ENCODE assay signal across 20 cellular contexts in genomic region chr5:89228355-89228754, GRCh38.
DNase-seq lines count a peak whose midpoint lies in the region; ATAC-seq, FAIRE-seq and TF ChIP-seq lines count a peak whose summit lies in the region.
"Had no signal": no experiment of that assay in that cellular context is flagged by ENCODE, and none has a peak within 500 bp of the region (broad histone marks: within the 10 kb centered on the region; RNA-seq: fewer than 3 reads in every experiment).

No MANE protein-coding gene starts in this region.

- H3K9ac ChIP-seq in astrocyte (ENCODE audit: low read length) (no peak overlapping the region), trophoblast cell (ENCODE audit: low read length) (no peak overlapping the region)
- H3K9ac ChIP-seq: BLaER1 had no signal

- no peak for TF ChIP-seq CTCF in GM12864 (IDR thresholded peaks at IDR 0.05; ENCODE audit: low read depth, low read length, missing control alignments)
- no peak for TF ChIP-seq CTCF in astrocyte (IDR thresholded peaks at IDR 0.05; ENCODE audit: insufficient read depth, low read depth, low read length)

- peak; percentile 62 for FAIRE-seq in GM12892 (lab: Jason Lieb, UNC)
- peak; percentile 29 for FAIRE-seq in astrocyte (lab: Jason Lieb, UNC)
- FAIRE-seq: G401.6, GM18507 had no signal

- H4K20me1 ChIP-seq in astrocyte (ENCODE audit: insufficient read depth, low read length): no peaks in the 10 kb centered on the region
- H4K20me1 ChIP-seq: BLaER1 had no signal

- peak; percentile 25 for DNase-seq in GM12864 (ENCODE audit: low read depth)
- no peak for DNase-seq in GM12892 (ENCODE audit: insufficient read length)
- DNase-seq in astrocyte (ENCODE audit: low read depth): no peak
- no peak for DNase-seq in NCI-H345 treated with DMSO at 0.1 percent for 48 hours (lab: John Stamatoyannopoulos, UW; ENCODE audit: unreplicated experiment)
- DNase-seq in trophoblast cell: no peak
- DNase-seq in NCI-H1930 (lab: John Stamatoyannopoulos, UW): no peak
- DNase-seq: Caco-2; CD4-positive, CD25-positive, alpha-beta regulatory T cell; CD8-positive, alpha-beta T cell; DMS153; DND-41; H9 had no signal

- H3K36me3 Mint-ChIP-seq in astrocyte (ENCODE audit: low read depth, unreplicated experiment): no peaks in the 10 kb centered on the region
- H3K36me3 Mint-ChIP-seq in stimulated activated memory B cell treated with anti-CD40 and anti-IgM and Interleukin-4, amounts not matched to agents 10 μg/mL and 1 μg/mL and 100 μg/mL, for 72 hours: peaks cover 9% of the 10 kb centered on the region
- H3K36me3 Mint-ChIP-seq: CD4-positive, CD25-positive, alpha-beta regulatory T cell; CD8-positive, alpha-beta T cell had no signal

- H3K4me1 ChIP-seq in astrocyte (ENCODE audit: insufficient read depth, low read length) (no peaks in the 10 kb centered on the region), trophoblast cell (ENCODE audit: control insufficient read depth in 1 of 2, insufficient read depth in 2 of 2, low read length in 2 of 2) (no peaks in the 10 kb centered on the region)
- H3K4me1 ChIP-seq: BLaER1, Caco-2 had no signal

- H3K9me3 ChIP-seq in astrocyte (ENCODE audit: insufficient read depth, low read depth, low read length) (no peaks in the 10 kb centered on the region), trophoblast cell (ENCODE audit: insufficient read depth, low read depth, low read length) (no peaks in the 10 kb centered on the region)
- H3K9me3 ChIP-seq: Caco-2 had no signal

- no peak overlapping the region for H2BK120ac ChIP-seq in trophoblast cell (ENCODE audit: insufficient read depth, low read length, poor library complexity)

- WGBS in trophoblast cell (ENCODE audit: extremely low coverage, insufficient coverage, insufficient read length): no CpG with 5 or more reads among the region's 1 CpG

- no peak overlapping the region for H4K8ac ChIP-seq in trophoblast cell (ENCODE audit: low read depth, low read length)

- H3K18ac ChIP-seq in trophoblast cell (ENCODE audit: low read length): no peak overlapping the region

- H2AFZ ChIP-seq in astrocyte (ENCODE audit: low read depth, low read length): no peak overlapping the region
- no peak overlapping the region for H2AFZ ChIP-seq in trophoblast cell (ENCODE audit: insufficient read depth, low read length, poor library complexity)
- H2AFZ ChIP-seq: GM23338 had no signal

- H4K12ac ChIP-seq in trophoblast cell (ENCODE audit: low read depth, low read length): no peak overlapping the region

- H3K27ac ChIP-seq in astrocyte (ENCODE audit: low read depth, low read length) (no peak overlapping the region), trophoblast cell (ENCODE audit: low read depth, low read length) (no peak overlapping the region)
- H3K27ac ChIP-seq: BLaER1, C4-2B had no signal

- H2AK5ac ChIP-seq in trophoblast cell (ENCODE audit: low read length): no peak overlapping the region

- H3K27ac Mint-ChIP-seq in astrocyte (ENCODE audit: unreplicated experiment): no peak overlapping the region
- H3K27ac Mint-ChIP-seq in stimulated activated memory B cell treated with anti-CD40 and anti-IgM and Interleukin-4, amounts not matched to agents 10 μg/mL and 1 μg/mL and 100 μg/mL, for 72 hours: peak overlapping the region; percentile 63
- H3K27ac Mint-ChIP-seq: B cell; CD4-positive, CD25-positive, alpha-beta regulatory T cell; CD8-positive, alpha-beta T cell; GM23338; H9 had no signal

- TF ChIP-seq POLR2A in GM12892 (IDR thresholded peaks at IDR 0.05; ENCODE audit: low read depth, low read length): no peak

- H4K91ac ChIP-seq in trophoblast cell (ENCODE audit: low read depth, low read length): no peak overlapping the region

- no peak overlapping the region for H2BK5ac ChIP-seq in trophoblast cell (ENCODE audit: low read depth, low read length, poor library complexity)

- no peak overlapping the region for H3K14ac ChIP-seq in trophoblast cell (ENCODE audit: low read length)

- H3K79me2 ChIP-seq in astrocyte (ENCODE audit: insufficient read depth, low read length) (no peaks in the 10 kb centered on the region), trophoblast cell (ENCODE audit: control insufficient read depth, insufficient read depth, low read length, poor library complexity) (no peaks in the 10 kb centered on the region)

- no peaks in the 10 kb centered on the region for H3K9me3 Mint-ChIP-seq in astrocyte (ENCODE audit: unreplicated experiment)
- peaks cover 12% of the 10 kb centered on the region for H3K9me3 Mint-ChIP-seq in stimulated activated memory B cell treated with anti-CD40 and anti-IgM and Interleukin-4, amounts not matched to agents 10 μg/mL and 1 μg/mL and 100 μg/mL, for 72 hours
- H3K9me3 Mint-ChIP-seq: CD8-positive, alpha-beta T cell; GM23338; H9 had no signal

- H3K36me3 ChIP-seq in astrocyte (ENCODE audit: insufficient read depth, low read length) (no peaks in the 10 kb centered on the region), trophoblast cell (ENCODE audit: control insufficient read depth in 1 of 2, insufficient read depth in 2 of 2, low read length in 2 of 2) (no peaks in the 10 kb centered on the region)
- H3K36me3 ChIP-seq: BLaER1 had no signal

- no peak overlapping the region for H3K4ac ChIP-seq in trophoblast cell (ENCODE audit: low read depth, low read length)

- H3K4me2 ChIP-seq in astrocyte (ENCODE audit: low read length) (no peak overlapping the region), trophoblast cell (ENCODE audit: low read length) (no peak overlapping the region)
- H3K4me2 ChIP-seq: BLaER1, GM23338 had no signal

- no peaks in the 10 kb centered on the region for H3K79me1 ChIP-seq in trophoblast cell (ENCODE audit: low read length)

- no peak overlapping the region for H2BK12ac ChIP-seq in trophoblast cell (ENCODE audit: low read length)

- H3K4me1 Mint-ChIP-seq in astrocyte (ENCODE audit: low read depth, unreplicated experiment): no peaks in the 10 kb centered on the region
- peaks cover 26% of the 10 kb centered on the region for H3K4me1 Mint-ChIP-seq in stimulated activated memory B cell treated with anti-CD40 and anti-IgM and Interleukin-4, amounts not matched to agents 10 μg/mL and 1 μg/mL and 100 μg/mL, for 72 hours
- H3K4me1 Mint-ChIP-seq: CD4-positive, CD25-positive, alpha-beta regulatory T cell; GM23338; H9 had no signal

- no peak for ATAC-seq in stimulated activated memory B cell treated with anti-CD40 and anti-IgM and Interleukin-4, amounts not matched to agents 10 μg/mL and 1 μg/mL and 100 μg/mL, for 72 hours
- ATAC-seq: CD8-positive, alpha-beta T cell; GM23338; HCT116 had no signal

- no peaks in the 10 kb centered on the region for H3K27me3 Mint-ChIP-seq in astrocyte (ENCODE audit: low read depth, unreplicated experiment)
- no peaks in the 10 kb centered on the region for H3K27me3 Mint-ChIP-seq in stimulated activated memory B cell treated with anti-CD40 and anti-IgM and Interleukin-4, amounts not matched to agents 10 μg/mL and 1 μg/mL and 100 μg/mL, for 72 hours
- H3K27me3 Mint-ChIP-seq: B cell; CD4-positive, CD25-positive, alpha-beta regulatory T cell had no signal

- no peak overlapping the region for H3K4me3 Mint-ChIP-seq in astrocyte (ENCODE audit: unreplicated experiment)
- H3K4me3 Mint-ChIP-seq in stimulated activated memory B cell treated with anti-CD40 and anti-IgM and Interleukin-4, amounts not matched to agents 10 μg/mL and 1 μg/mL and 100 μg/mL, for 72 hours: no peak overlapping the region
- H3K4me3 Mint-ChIP-seq: B cell; CD4-positive, CD25-positive, alpha-beta regulatory T cell; CD8-positive, alpha-beta T cell; GM23338; H9 had no signal

- H3K27me3 ChIP-seq in astrocyte (ENCODE audit: insufficient read depth, low read length): no peaks in the 10 kb centered on the region
- no peaks in the 10 kb centered on the region for H3K27me3 ChIP-seq in trophoblast cell (ENCODE audit: insufficient read depth, low read length)
- H3K27me3 ChIP-seq: BLaER1 had no signal

- no peak overlapping the region for H3K4me3 ChIP-seq in GM12864 (ENCODE audit: low read depth, low read length)
- H3K4me3 ChIP-seq in astrocyte (ENCODE audit: insufficient read depth, low read depth, low read length): no peak overlapping the region
- no peak overlapping the region for H3K4me3 ChIP-seq in trophoblast cell (ENCODE audit: low read depth, low read length)
- H3K4me3 ChIP-seq: BLaER1, GM23338 had no signal

- no peak overlapping the region for H3K23ac ChIP-seq in trophoblast cell (ENCODE audit: low read length)
